In genomic region chr12:122088181-122088810, GRCh38 we compare ENCODE assay signal across 12 cellular contexts. TPM values are rescaled to one million over a fixed set of nuclear protein-coding genes. Genes with fewer than 3 reads are reported as not detected.
DNase-seq lines count a peak whose midpoint lies in the region; ATAC-seq and TF ChIP-seq lines count a peak whose summit lies in the region.
"Had no signal": no experiment of that assay in that cellular context is flagged by ENCODE, and none has a peak within 500 bp of the region (broad histone marks: within the 10 kb centered on the region; RNA-seq: fewer than 3 reads in every experiment).

No MANE protein-coding gene starts in this region.

- TF ChIP-seq POLR2A in esophagus squamous epithelium (IDR thresholded peaks at IDR 0.05): no peak

- H3K4me3 ChIP-seq in esophagus squamous epithelium: no peak overlapping the region
- H3K4me3 ChIP-seq in parathyroid adenoma (ENCODE audit: low read depth, low read length): no peak overlapping the region

- H2AFZ ChIP-seq in parathyroid adenoma: peak overlapping the region; percentile 14

- H3K4me3 Mint-ChIP-seq in natural killer cell: no peak overlapping the region
- no peak overlapping the region for H3K4me3 Mint-ChIP-seq in natural killer cell treated with Interleukin-12 subunit alpha and Interleukin-12 subunit beta and Interleukin-15 and Interleukin-18, amount 100 ng/mL, for 72 hours

- ATAC-seq in natural killer cell: no peak
- ATAC-seq in natural killer cell treated with Interleukin-12 subunit alpha and Interleukin-12 subunit beta and Interleukin-15 and Interleukin-18, amount 100 ng/mL, for 72 hours: no peak

- peaks cover 57% of the 10 kb centered on the region for H3K79me2 ChIP-seq in parathyroid adenoma

- H3K27me3 Mint-ChIP-seq in natural killer cell (ENCODE audit: low read depth in 2 of 2): no peaks in the 10 kb centered on the region
- no peaks in the 10 kb centered on the region for H3K27me3 Mint-ChIP-seq in natural killer cell treated with Interleukin-12 subunit alpha and Interleukin-12 subunit beta and Interleukin-15 and Interleukin-18, amount 100 ng/mL, for 72 hours

- H3K4me1 ChIP-seq in esophagus squamous epithelium (peaks cover 9 to 97% (median 44%) of the 10 kb centered on the region in 3 donors), parathyroid adenoma (peaks cover 34% of the 10 kb centered on the region)

- H3K4me2 ChIP-seq in parathyroid adenoma (ENCODE audit: low read length): no peak overlapping the region

- DNase-seq in natural killer cell: no peak
- no peak for DNase-seq in natural killer cell treated with Interleukin-12 subunit alpha and Interleukin-12 subunit beta and Interleukin-15 and Interleukin-18, amount 100 ng/mL, for 72 hours (ENCODE audit: low spot score)
- no peak for DNase-seq in esophagus squamous epithelium (lab: John Stamatoyannopoulos, UW)
- DNase-seq in NOMO-1 (lab: John Stamatoyannopoulos, UW; ENCODE audit: unreplicated experiment in 2 of 2): no peak
- no peak for DNase-seq in occipital lobe (lab: John Stamatoyannopoulos, UW)
- DNase-seq in mucosa of gallbladder (ENCODE audit: low spot score): no peak
- DNase-seq in NCI-H1105 (lab: John Stamatoyannopoulos, UW): no peak
- DNase-seq: activated CD8-positive, alpha-beta memory T cell treated with anti-CD3 and anti-CD28 coated beads, Interleukin-2, amount 50 U/mL, for 4 hours; mesendoderm; NCI-H774; SW 1271 had no signal

- H3K27me3 ChIP-seq in esophagus squamous epithelium (no peaks in the 10 kb centered on the region), parathyroid adenoma (ENCODE audit: control insufficient read depth, insufficient read depth, low read length) (no peaks in the 10 kb centered on the region)

- WGBS in esophagus squamous epithelium, 2 donors: 75 to 84% methylated on average over 6 of the region's 9 CpGs

- H3K27ac Mint-ChIP-seq in natural killer cell: peak overlapping the region; percentile 61 to 79
- H3K27ac Mint-ChIP-seq in natural killer cell treated with Interleukin-12 subunit alpha and Interleukin-12 subunit beta and Interleukin-15 and Interleukin-18, amount 100 ng/mL, for 72 hours: peak overlapping the region in 1 of 2 donors; percentile 6

- peaks cover 40 to 59% of the 10 kb centered on the region in 2 donors for H3K4me1 Mint-ChIP-seq in natural killer cell
- peaks cover 39 to 45% of the 10 kb centered on the region in 2 donors for H3K4me1 Mint-ChIP-seq in natural killer cell treated with Interleukin-12 subunit alpha and Interleukin-12 subunit beta and Interleukin-15 and Interleukin-18, amount 100 ng/mL, for 72 hours (ENCODE audit: low read depth in 2 of 2)

- H3K36me3 Mint-ChIP-seq in natural killer cell: no peaks in the 10 kb centered on the region
- H3K36me3 Mint-ChIP-seq in natural killer cell treated with Interleukin-12 subunit alpha and Interleukin-12 subunit beta and Interleukin-15 and Interleukin-18, amount 100 ng/mL, for 72 hours: no peaks in the 10 kb centered on the region

- H3K36me3 ChIP-seq in esophagus squamous epithelium (peaks cover 0 to 35% (median 6%) of the 10 kb centered on the region in 3 donors), parathyroid adenoma (ENCODE audit: control insufficient read depth, insufficient read depth, low read length) (no peaks in the 10 kb centered on the region)

- H3K27ac ChIP-seq in esophagus squamous epithelium (peak overlapping the region in 3 of 4 donors; percentile 37 to 65 (median 47)), parathyroid adenoma (peak overlapping the region; percentile 55)

- no peak overlapping the region for H3K9ac ChIP-seq in parathyroid adenoma

- intact Hi-C loops in natural killer cell (cut with micrococcal nuclease): no loop called here
- intact Hi-C loops in esophagus squamous epithelium (cut with DNase I): no loop called here

- H3K9me3 ChIP-seq in esophagus squamous epithelium: no peaks in the 10 kb centered on the region
- H3K9me3 ChIP-seq in parathyroid adenoma (ENCODE audit: control insufficient read depth, low read length): no peaks in the 10 kb centered on the region

- TF ChIP-seq CTCF in natural killer cell (IDR thresholded peaks at IDR 0.05) (no peak), esophagus squamous epithelium (IDR thresholded peaks at IDR 0.05) (no peak), parathyroid adenoma (IDR thresholded peaks at IDR 0.05) (no peak)

- H3K9me3 Mint-ChIP-seq in natural killer cell: no peaks in the 10 kb centered on the region
- no peaks in the 10 kb centered on the region for H3K9me3 Mint-ChIP-seq in natural killer cell treated with Interleukin-12 subunit alpha and Interleukin-12 subunit beta and Interleukin-15 and Interleukin-18, amount 100 ng/mL, for 72 hours

RNA-seq across cellular contexts. Expression of gene MLXIP, which starts 9.7 kb away (rescaled TPM):
- 10 to 100 TPM; 83.8 to 92.4 (median 86.1) TPM for total RNA-seq in natural killer cell
- total RNA-seq in natural killer cell treated with Interleukin-12 subunit alpha and Interleukin-12 subunit beta and Interleukin-15 and Interleukin-18, amount 100 ng/mL, for 72 hours: 10 to 100 TPM; 28.4 to 48.6 TPM
- total RNA-seq in esophagus squamous epithelium: 10 to 100 TPM in 3 of 4 donors, 1 to 10 TPM in 1; 9.6 to 20.0 (median 11.4) TPM
- total RNA-seq in occipital lobe: 7.6 TPM
- total RNA-seq in mucosa of gallbladder: 89.7 TPM
